Comparison of ENCODE assay signal across 8 cellular contexts in the genomic region with DNA sequence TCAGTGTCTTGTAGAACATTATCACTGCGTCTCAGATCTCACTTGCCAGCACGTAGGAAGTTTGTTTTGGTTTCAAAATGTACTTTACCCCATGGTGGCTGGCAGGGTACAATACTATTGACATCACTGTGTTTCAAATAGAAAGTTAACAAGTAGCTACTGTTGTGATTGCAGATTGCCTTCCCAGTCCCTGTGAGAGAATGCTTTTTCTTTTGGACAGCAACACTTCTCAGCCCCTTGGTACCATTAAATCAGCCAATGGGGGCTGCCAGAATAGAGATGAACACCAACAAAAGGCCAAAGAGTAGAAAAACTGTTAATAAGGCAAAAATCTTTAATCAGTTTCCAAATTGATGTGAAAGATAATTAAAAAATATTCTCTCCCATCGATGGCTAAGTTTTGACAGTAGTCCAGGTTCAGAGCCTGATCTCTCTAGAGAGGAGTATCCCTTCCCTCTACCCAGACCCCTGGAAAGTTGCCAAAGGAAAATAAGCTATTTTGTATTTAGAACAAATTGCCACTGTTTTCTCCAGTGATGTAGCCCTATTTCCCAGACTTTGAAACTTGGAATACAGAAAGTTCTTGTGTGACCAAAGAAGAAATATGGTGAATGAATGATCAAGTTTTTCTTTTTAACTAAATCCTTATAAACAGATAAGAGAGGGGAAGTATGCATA. TPM values are rescaled to one million over a fixed set of nuclear protein-coding genes. Genes with fewer than 3 reads are reported as not detected.
DNase-seq lines count a peak whose midpoint lies in the region; ATAC-seq and TF ChIP-seq lines count a peak whose summit lies in the region.

No MANE protein-coding gene starts in this region.

- TF ChIP-seq CTCF in ascending aorta (IDR thresholded peaks at IDR 0.05) (no peak), testis (IDR thresholded peaks at IDR 0.05) (no peak)

- peak overlapping the region; percentile 84 to 90 for H3K27ac ChIP-seq in ascending aorta
- H3K27ac ChIP-seq in layer of hippocampus (ENCODE audit: low read depth, low read length), result peak overlapping the region; percentile 93
- H3K27ac ChIP-seq in testis, result peak overlapping the region; percentile 81

- no peak for TF ChIP-seq POLR2A in testis (IDR thresholded peaks at IDR 0.05)

- 15 to 22% methylated on average over 3 of the region's 3 CpGs for WGBS in testis, 2 donors

- DNase-seq in ascending aorta (ENCODE audit: low spot score in 2 of 2) (peak in 1 of 2 donors; percentile 69), testis (peak; percentile 64), SW480 (ENCODE audit: low spot score) (no peak), NCI-H128 (lab: John Stamatoyannopoulos, UW; ENCODE audit: unreplicated experiment) (no peak)

- H3K9me3 ChIP-seq in ascending aorta, result no peaks in the 10 kb centered on the region
- H3K9me3 ChIP-seq in testis, result no peaks in the 10 kb centered on the region

- intact Hi-C loops in ascending aorta (cut with DNase I), result no loop called here
- intact Hi-C loops in testis (cut with DNase I; ENCODE audit: low total_unique reads), result loop anchor here (10.0 kb wide), 1 partner anchor 45 kb away; no protein-coding TSS in a partner anchor

- peak; percentile 62 for ATAC-seq in GM18511 (IDR thresholded peaks at IDR 0.05; ENCODE audit: unreplicated experiment)
- peak; percentile 52 for ATAC-seq in HG03139 (IDR thresholded peaks at IDR 0.05; ENCODE audit: unreplicated experiment)
- no peak for ATAC-seq in HG02870 (IDR thresholded peaks at IDR 0.05; ENCODE audit: unreplicated experiment)

- H3K4me3 ChIP-seq in ascending aorta, result peak overlapping the region; percentile 39 to 41
- no peak overlapping the region for H3K4me3 ChIP-seq in testis

- H3K36me3 ChIP-seq in ascending aorta (no peaks in the 10 kb centered on the region), testis (ENCODE audit: low read depth, missing control alignments) (no peaks in the 10 kb centered on the region)

- H3K4me1 ChIP-seq in ascending aorta (peaks cover 20 to 87% of the 10 kb centered on the region in 2 donors), testis (peaks cover 51% of the 10 kb centered on the region)

- no peaks in the 10 kb centered on the region for H3K27me3 ChIP-seq in ascending aorta
- no peaks in the 10 kb centered on the region for H3K27me3 ChIP-seq in layer of hippocampus (ENCODE audit: control insufficient read depth, insufficient read depth, low read length)
- H3K27me3 ChIP-seq in testis, result no peaks in the 10 kb centered on the region

RNA-seq across cellular contexts. Expression of gene SMNDC1, which starts 34.9 kb away (rescaled TPM):
- 6.9 TPM for total RNA-seq in ascending aorta
- 10 to 100 TPM; 16.4 to 20.9 TPM for total RNA-seq in testis
- 33.2 TPM for polyA plus RNA-seq in testis (ENCODE audit: insufficient read depth, low read depth, low replicate concordance)

Comparison
In these comparisons a context has a peak if more than half of its experiments do, and no peak if none do; other contexts are left out.
1. H3K4me3 ChIP-seq: peak in ascending aorta (2 of 2); none in testis (0 of 2).
2. Peak in every context shown above with its lines, with median percentiles within 50 percentile points of each other: H3K27ac ChIP-seq.